In the genomic region with DNA sequence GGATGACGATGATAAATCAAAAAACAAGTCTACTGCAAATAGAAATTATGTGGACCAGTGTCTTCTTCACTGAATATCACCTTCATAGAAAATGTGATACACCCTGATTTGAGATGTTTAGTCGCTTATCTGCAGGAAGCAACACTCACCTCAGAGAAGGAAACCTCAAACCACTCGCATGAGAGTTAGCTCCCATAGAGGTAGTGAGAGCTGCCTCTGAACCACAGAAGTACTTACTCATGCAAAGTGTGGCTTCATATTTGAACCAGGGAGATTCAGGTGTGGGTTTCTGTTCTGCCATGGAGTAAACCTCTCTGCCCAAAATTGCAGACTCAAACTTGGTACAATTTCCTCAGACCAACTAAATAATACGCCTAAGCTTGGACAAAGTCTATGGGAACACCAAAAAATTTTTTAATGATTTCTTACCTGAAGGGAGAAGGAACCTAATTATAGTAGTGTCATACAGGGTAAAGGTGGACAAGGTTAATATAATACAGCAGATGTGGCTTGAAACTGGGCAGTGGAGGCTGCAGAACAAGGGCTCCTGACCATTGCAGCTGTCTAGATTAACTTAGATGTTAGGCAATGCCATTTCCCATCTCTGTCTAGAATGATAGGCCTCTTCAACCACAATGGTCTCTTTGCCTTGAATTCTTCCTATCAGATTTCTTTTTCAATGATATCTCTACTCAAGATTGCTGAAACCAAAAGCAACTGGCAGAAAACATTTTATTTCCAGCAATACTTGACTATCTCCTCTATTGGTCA, we compare ENCODE assay signal across 8 cellular contexts. TPM values are rescaled to one million over a fixed set of nuclear protein-coding genes. Genes with fewer than 3 reads are reported as not detected.
A peak's percentile ranks its signal among the peaks of the same experiment; 100 is the strongest.
DNase-seq lines count a peak whose midpoint lies in the region; ATAC-seq and TF ChIP-seq lines count a peak whose summit lies in the region.

No MANE protein-coding gene starts in this region.

- H3K36me3 Mint-ChIP-seq in CD8-positive, alpha-beta T cell: no peaks in the 10 kb centered on the region
- H3K36me3 Mint-ChIP-seq in activated CD8-positive, alpha-beta memory T cell treated with anti-CD3 and anti-CD28 coated beads, Interleukin-2, amount 10 ng/mL, durations not matched to agents 7 days and 5 days: peaks cover 42% of the 10 kb centered on the region
- H3K36me3 Mint-ChIP-seq in natural killer cell treated with Interleukin-12 subunit alpha and Interleukin-12 subunit beta and Interleukin-15 and Interleukin-18, amount 100 ng/mL, for 72 hours: peaks cover 19% of the 10 kb centered on the region
- H3K36me3 Mint-ChIP-seq in GM23338 (ENCODE audit: low read depth): no peaks in the 10 kb centered on the region

- H3K9me3 Mint-ChIP-seq in CD8-positive, alpha-beta T cell: no peaks in the 10 kb centered on the region
- H3K9me3 Mint-ChIP-seq in activated CD8-positive, alpha-beta memory T cell treated with anti-CD3 and anti-CD28 coated beads, Interleukin-2, amount 10 ng/mL, durations not matched to agents 7 days and 5 days (ENCODE audit: low read depth): peaks cover 15% of the 10 kb centered on the region
- H3K9me3 Mint-ChIP-seq in natural killer cell treated with Interleukin-12 subunit alpha and Interleukin-12 subunit beta and Interleukin-15 and Interleukin-18, amount 100 ng/mL, for 72 hours: no peaks in the 10 kb centered on the region
- no peaks in the 10 kb centered on the region for H3K9me3 Mint-ChIP-seq in GM23338

- H2AFZ ChIP-seq in GM23338: no peak overlapping the region

- CTCF ChIA-PET in CD8-positive, alpha-beta T cell (lab: Charles Lee): interaction anchor here (0.7 to 4.3 kb wide), 5 partner anchors 18 to 525 kb away, joined by 3 to 27 read pairs (median 3); a partner anchor contains a TSS
- CTCF ChIA-PET in activated CD8-positive, alpha-beta memory T cell treated with anti-CD3 and anti-CD28 coated beads, Interleukin-2, amount 10 ng/mL, durations not matched to agents 7 days and 5 days (lab: Charles Lee): interaction anchor here (0.7 to 7.0 kb wide), 10 partner anchors 11 to 230 kb away, joined by 3 to 42 read pairs (median 6); a partner anchor contains a TSS

- no peaks in the 10 kb centered on the region for H3K79me2 ChIP-seq in GM23338 (replicated peaks; ENCODE audit: insufficient read depth)

- no peak overlapping the region for H3K27ac Mint-ChIP-seq in CD8-positive, alpha-beta T cell
- peak overlapping the region; percentile 90 for H3K27ac Mint-ChIP-seq in activated CD8-positive, alpha-beta memory T cell treated with anti-CD3 and anti-CD28 coated beads, Interleukin-2, amount 10 ng/mL, durations not matched to agents 7 days and 5 days
- peak overlapping the region; percentile 75 to 91 for H3K27ac Mint-ChIP-seq in natural killer cell treated with Interleukin-12 subunit alpha and Interleukin-12 subunit beta and Interleukin-15 and Interleukin-18, amount 100 ng/mL, for 72 hours
- no peak overlapping the region for H3K27ac Mint-ChIP-seq in GM23338

- H3K4me2 ChIP-seq in GM23338: no peak overlapping the region

- H3K27me3 Mint-ChIP-seq in CD8-positive, alpha-beta T cell (ENCODE audit: low read depth): peaks cover 43% of the 10 kb centered on the region
- H3K27me3 Mint-ChIP-seq in activated CD8-positive, alpha-beta memory T cell treated with anti-CD3 and anti-CD28 coated beads, Interleukin-2, amount 10 ng/mL, durations not matched to agents 7 days and 5 days: peaks cover 35% of the 10 kb centered on the region
- H3K27me3 Mint-ChIP-seq in natural killer cell treated with Interleukin-12 subunit alpha and Interleukin-12 subunit beta and Interleukin-15 and Interleukin-18, amount 100 ng/mL, for 72 hours: peaks cover 0 to 8% of the 10 kb centered on the region in 2 donors
- no peaks in the 10 kb centered on the region for H3K27me3 Mint-ChIP-seq in GM23338 (ENCODE audit: insufficient read depth, low read depth, poor library complexity)

- DNase-seq in CD8-positive, alpha-beta T cell: peak; percentile 27 to 77 (median 57)
- peak; percentile 91 for DNase-seq in KBM-7
- DNase-seq in activated CD8-positive, alpha-beta memory T cell treated with anti-CD3 and anti-CD28 coated beads, Interleukin-2, amount 10 ng/mL, durations not matched to agents 7 days and 5 days: peak; percentile 95
- DNase-seq in natural killer cell treated with Interleukin-12 subunit alpha and Interleukin-12 subunit beta and Interleukin-15 and Interleukin-18, amount 100 ng/mL, for 72 hours (ENCODE audit: low spot score): peak; percentile 82
- no peak for DNase-seq in GM23338 (ENCODE audit: low spot score)
- no peak for DNase-seq in Right ventricle myocardium inferior (ENCODE audit: missing footprints)
- no peak for DNase-seq in ureter (ENCODE audit: low spot score)

- POLR2A ChIA-PET in CD8-positive, alpha-beta T cell (lab: Charles Lee): interaction anchor here (0.7 to 2.4 kb wide), 10 partner anchors 12 to 71 kb away, joined by 3 to 20 read pairs (median 4); a partner anchor contains a TSS

- peaks cover 33% of the 10 kb centered on the region for H3K4me1 Mint-ChIP-seq in CD8-positive, alpha-beta T cell (ENCODE audit: low read depth)
- peaks cover 65% of the 10 kb centered on the region for H3K4me1 Mint-ChIP-seq in activated CD8-positive, alpha-beta memory T cell treated with anti-CD3 and anti-CD28 coated beads, Interleukin-2, amount 10 ng/mL, durations not matched to agents 7 days and 5 days
- peaks cover 44 to 73% of the 10 kb centered on the region in 2 donors for H3K4me1 Mint-ChIP-seq in natural killer cell treated with Interleukin-12 subunit alpha and Interleukin-12 subunit beta and Interleukin-15 and Interleukin-18, amount 100 ng/mL, for 72 hours (ENCODE audit: low read depth in 2 of 2)
- no peaks in the 10 kb centered on the region; the same call in 2 of the 3 replicates for H3K4me1 Mint-ChIP-seq in GM23338

- no peaks in the 10 kb centered on the region for H3K9me2 ChIP-seq in GM23338 (ENCODE audit: insufficient read depth)

- ATAC-seq in CD8-positive, alpha-beta T cell: peak; percentile 98
- ATAC-seq in GM21390 (IDR thresholded peaks at IDR 0.05; ENCODE audit: unreplicated experiment) (peak; percentile 95), GM23338 (no peak), Right ventricle myocardium inferior (no peak)
- ATAC-seq in activated CD8-positive, alpha-beta memory T cell treated with anti-CD3 and anti-CD28 coated beads, Interleukin-2, amount 10 ng/mL, durations not matched to agents 7 days and 5 days: peak; percentile 92
- peak; percentile 97 to 98 for ATAC-seq in natural killer cell treated with Interleukin-12 subunit alpha and Interleukin-12 subunit beta and Interleukin-15 and Interleukin-18, amount 100 ng/mL, for 72 hours

- H4K20me1 ChIP-seq in GM23338 (replicated peaks; ENCODE audit: insufficient read depth): no peaks in the 10 kb centered on the region

- peak overlapping the region; percentile 43 for H3K4me3 Mint-ChIP-seq in CD8-positive, alpha-beta T cell
- H3K4me3 Mint-ChIP-seq in activated CD8-positive, alpha-beta memory T cell treated with anti-CD3 and anti-CD28 coated beads, Interleukin-2, amount 10 ng/mL, durations not matched to agents 7 days and 5 days: peak overlapping the region; percentile 40
- H3K4me3 Mint-ChIP-seq in natural killer cell treated with Interleukin-12 subunit alpha and Interleukin-12 subunit beta and Interleukin-15 and Interleukin-18, amount 100 ng/mL, for 72 hours: peak overlapping the region; percentile 68
- H3K4me3 Mint-ChIP-seq in GM23338: no peak overlapping the region

- H3K9me3 ChIP-seq in CD8-positive, alpha-beta T cell (ENCODE audit: low read length): no peaks in the 10 kb centered on the region

- no peak overlapping the region for H3K27ac ChIP-seq in CD8-positive, alpha-beta T cell (ENCODE audit: low read depth, low read length)
- no peak overlapping the region for H3K27ac ChIP-seq in GM23338 (ENCODE audit: low read depth)

- peaks cover 27% of the 10 kb centered on the region for H3K4me1 ChIP-seq in CD8-positive, alpha-beta T cell (ENCODE audit: insufficient read depth, low read length)
- 0 out of 2 replicates have a peak, but pooled peaks cover 6% of the 10 kb centered on the region for H3K4me1 ChIP-seq in GM23338 (ENCODE audit: insufficient read depth)

- no peak overlapping the region for H3K4me3 ChIP-seq in CD8-positive, alpha-beta T cell (ENCODE audit: low read depth, low read length)
- no peak overlapping the region for H3K4me3 ChIP-seq in GM23338

- H3F3A ChIP-seq in GM23338 (replicated peaks; ENCODE audit: low read depth): no peaks in the 10 kb centered on the region

- TF ChIP-seq CTCF in CD8-positive, alpha-beta T cell (IDR thresholded peaks at IDR 0.05): no peak
- TF ChIP-seq CTCF in GM23338 (conservative IDR thresholded peaks at IDR 0.05; ENCODE audit: low read depth in 2 of 2): no peak

- in situ Hi-C loops in KBM-7 (cut with MboI; ENCODE audit: low pct_unique_long_range_greater_than_20kb, low sequenced_read_pairs): no loop called here

- H3K27me3 ChIP-seq in CD8-positive, alpha-beta T cell (ENCODE audit: insufficient read depth, low read length): no peaks in the 10 kb centered on the region
- H3K27me3 ChIP-seq in GM23338 (ENCODE audit: insufficient read depth): no peaks in the 10 kb centered on the region

- intact Hi-C loops in CD8-positive, alpha-beta T cell (cut with DNase I, micrococcal nuclease): loop anchor here (1.0 to 5.0 kb wide), 7 partner anchors 18 to 160 kb away; a partner anchor contains a TSS
- intact Hi-C loops in Right ventricle myocardium inferior (cut with DNase I): no loop called here

- no peaks in the 10 kb centered on the region for H3K36me3 ChIP-seq in CD8-positive, alpha-beta T cell (ENCODE audit: insufficient read depth, low read length)
- no peaks in the 10 kb centered on the region for H3K36me3 ChIP-seq in GM23338 (ENCODE audit: insufficient read depth)

TF ChIP-seq in GM23338, 12 proteins besides CTCF, POLR2A, EP300 and RAD21 (continues in another document):
- TF ChIP-seq ZNF331 (CRISPR knock-in tag; IDR thresholded peaks at IDR 0.05; ENCODE audit: low read depth): no peak
- TF ChIP-seq, protein P1, sequence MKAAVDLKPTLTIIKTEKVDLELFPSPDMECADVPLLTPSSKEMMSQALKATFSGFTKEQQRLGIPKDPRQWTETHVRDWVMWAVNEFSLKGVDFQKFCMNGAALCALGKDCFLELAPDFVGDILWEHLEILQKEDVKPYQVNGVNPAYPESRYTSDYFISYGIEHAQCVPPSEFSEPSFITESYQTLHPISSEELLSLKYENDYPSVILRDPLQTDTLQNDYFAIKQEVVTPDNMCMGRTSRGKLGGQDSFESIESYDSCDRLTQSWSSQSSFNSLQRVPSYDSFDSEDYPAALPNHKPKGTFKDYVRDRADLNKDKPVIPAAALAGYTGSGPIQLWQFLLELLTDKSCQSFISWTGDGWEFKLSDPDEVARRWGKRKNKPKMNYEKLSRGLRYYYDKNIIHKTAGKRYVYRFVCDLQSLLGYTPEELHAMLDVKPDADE (IDR thresholded peaks at IDR 0.05): no peak
- no peak for TF ChIP-seq POLR2AphosphoS5 (IDR thresholded peaks at IDR 0.05; ENCODE audit: low read depth)

RNA-seq across cellular contexts. Expression of a gene that starts 29.6 kb away (rescaled TPM):
- 1 to 10 TPM; 1.5 to 2.0 TPM for total RNA-seq in CD8-positive, alpha-beta T cell
- 10 to 100 TPM; 17.0 to 22.5 TPM for total RNA-seq in activated CD8-positive, alpha-beta memory T cell treated with anti-CD3 and anti-CD28 coated beads, Interleukin-2, amount 10 ng/mL, durations not matched to agents 7 days and 5 days
- 10 to 100 TPM; 29.8 to 31.2 TPM for total RNA-seq in natural killer cell treated with Interleukin-12 subunit alpha and Interleukin-12 subunit beta and Interleukin-15 and Interleukin-18, amount 100 ng/mL, for 72 hours
- 15.3 and 20.8 TPM in 2 replicates for total RNA-seq in GM23338 (2014; rRNA removed; shearing (Covaris generic))
- 8.1 TPM in 2 replicates for polyA plus RNA-seq in GM23338 (2016; fragmentation: Nextera tagmentation; extraction: Ambion mirVana)
- total RNA-seq in Right ventricle myocardium inferior: 16.4 TPM
- total RNA-seq in ureter: 11.5 TPM

Comparison
In these comparisons a context has a peak if more than half of its experiments do, and no peak if none do; other contexts are left out.
1. ATAC-seq: peak in CD8-positive, alpha-beta T cell (single experiment), GM21390 (single experiment), activated CD8-positive, alpha-beta memory T cell treated with anti-CD3 and anti-CD28 coated beads, Interleukin-2, amount 10 ng/mL, durations not matched to agents 7 days and 5 days (single experiment) and natural killer cell treated with Interleukin-12 subunit alpha and Interleukin-12 subunit beta and Interleukin-15 and Interleukin-18, amount 100 ng/mL, for 72 hours (2 of 2); none in GM23338 (single experiment) and Right ventricle myocardium inferior (single experiment).
2. DNase-seq: peak in CD8-positive, alpha-beta T cell (7 of 7), KBM-7 (single experiment), activated CD8-positive, alpha-beta memory T cell treated with anti-CD3 and anti-CD28 coated beads, Interleukin-2, amount 10 ng/mL, durations not matched to agents 7 days and 5 days (single experiment) and natural killer cell treated with Interleukin-12 subunit alpha and Interleukin-12 subunit beta and Interleukin-15 and Interleukin-18, amount 100 ng/mL, for 72 hours (single experiment); none in GM23338 (single experiment), Right ventricle myocardium inferior (single experiment) and ureter (single experiment).
3. H3K27ac Mint-ChIP-seq: peak in activated CD8-positive, alpha-beta memory T cell treated with anti-CD3 and anti-CD28 coated beads, Interleukin-2, amount 10 ng/mL, durations not matched to agents 7 days and 5 days (single experiment) and natural killer cell treated with Interleukin-12 subunit alpha and Interleukin-12 subunit beta and Interleukin-15 and Interleukin-18, amount 100 ng/mL, for 72 hours (2 of 2); none in CD8-positive, alpha-beta T cell (single experiment) and GM23338 (single experiment).